ENCODE assay signal across 10 cellular contexts in genomic region chr11:10490032-10490397, GRCh38. TPM values are rescaled to one million over a fixed set of nuclear protein-coding genes. Genes with fewer than 3 reads are reported as not detected.
A peak's percentile ranks its signal among the peaks of the same experiment; 100 is the strongest.
DNase-seq lines count a peak whose midpoint lies in the region; ATAC-seq and TF ChIP-seq lines count a peak whose summit lies in the region.
"Had no signal": no experiment of that assay in that cellular context is flagged by ENCODE, and none has a peak within 500 bp of the region (broad histone marks: within the 10 kb centered on the region; RNA-seq: fewer than 3 reads in every experiment).

No MANE protein-coding gene starts in this region.

- H3K27me3 Mint-ChIP-seq in activated naive CD8-positive, alpha-beta T cell: no peaks in the 10 kb centered on the region
- no peaks in the 10 kb centered on the region for H3K27me3 Mint-ChIP-seq in stimulated activated naive CD8-positive, alpha-beta T cell treated with anti-CD3 and anti-CD28 coated beads, Interleukin-15, Interleukin-2, amounts not matched to agents 100 ng/mL and 50 ng/mL, for 24 hours

- peaks cover 12% of the 10 kb centered on the region for H3K36me3 Mint-ChIP-seq in activated naive CD8-positive, alpha-beta T cell
- peaks cover 51% of the 10 kb centered on the region for H3K36me3 Mint-ChIP-seq in stimulated activated naive CD8-positive, alpha-beta T cell treated with anti-CD3 and anti-CD28 coated beads, Interleukin-15, Interleukin-2, amounts not matched to agents 100 ng/mL and 50 ng/mL, for 24 hours (ENCODE audit: low read depth)

- no peaks in the 10 kb centered on the region for H3K36me3 ChIP-seq in prostate gland

- H3K27me3 ChIP-seq in layer of hippocampus (ENCODE audit: control insufficient read depth, insufficient read depth, low read length): no peaks in the 10 kb centered on the region
- no peaks in the 10 kb centered on the region for H3K27me3 ChIP-seq in prostate gland (replicated peaks; ENCODE audit: insufficient read depth)

- H3K4me3 Mint-ChIP-seq in activated naive CD8-positive, alpha-beta T cell: no peak overlapping the region
- no peak overlapping the region for H3K4me3 Mint-ChIP-seq in stimulated activated naive CD8-positive, alpha-beta T cell treated with anti-CD3 and anti-CD28 coated beads, Interleukin-15, Interleukin-2, amounts not matched to agents 100 ng/mL and 50 ng/mL, for 24 hours

- TF ChIP-seq POLR2A in prostate gland (IDR thresholded peaks at IDR 0.05): no peak

- ATAC-seq in HG02798 (IDR thresholded peaks at IDR 0.05; ENCODE audit: poor library complexity, unreplicated experiment): peak; percentile 29
- ATAC-seq in HG03095 (IDR thresholded peaks at IDR 0.05; ENCODE audit: unreplicated experiment): no peak

- H3K9me3 ChIP-seq in prostate gland: no peaks in the 10 kb centered on the region

- in situ Hi-C loops in GM13977 (cut with MboI; ENCODE audit: low pct_unique_long_range_greater_than_20kb, low sequenced_read_pairs, unreplicated experiment): no loop called here

- no peak overlapping the region for H3K4me3 ChIP-seq in prostate gland

- 94% methylated on average over 5 of the region's 5 CpGs for WGBS in prostate gland

- intact Hi-C loops in prostate gland (cut with DNase I): loop anchor here (5.0 kb wide), 1 partner anchor 33 kb away; the partner anchor contains the start of gene AMPD3

- H3K9me3 Mint-ChIP-seq in activated naive CD8-positive, alpha-beta T cell (ENCODE audit: low read depth): no peaks in the 10 kb centered on the region
- H3K9me3 Mint-ChIP-seq in stimulated activated naive CD8-positive, alpha-beta T cell treated with anti-CD3 and anti-CD28 coated beads, Interleukin-15, Interleukin-2, amounts not matched to agents 100 ng/mL and 50 ng/mL, for 24 hours: no peaks in the 10 kb centered on the region

- H3K27ac ChIP-seq in layer of hippocampus (ENCODE audit: low read depth, low read length) (peak overlapping the region; percentile 97), prostate gland (no peak overlapping the region)
- H3K27ac ChIP-seq: VCaP had no signal

- TF ChIP-seq CTCF in GM13977 (IDR thresholded peaks at IDR 0.05; ENCODE audit: extremely low read depth, insufficient read depth, missing control alignments) (no peak), prostate gland (IDR thresholded peaks at IDR 0.05) (no peak)

- no peaks in the 10 kb centered on the region for H3K4me1 ChIP-seq in prostate gland (replicated peaks)

- H3K27ac Mint-ChIP-seq in activated naive CD8-positive, alpha-beta T cell: peak overlapping the region; percentile 78
- peak overlapping the region; percentile 86 for H3K27ac Mint-ChIP-seq in stimulated activated naive CD8-positive, alpha-beta T cell treated with anti-CD3 and anti-CD28 coated beads, Interleukin-15, Interleukin-2, amounts not matched to agents 100 ng/mL and 50 ng/mL, for 24 hours

- peaks cover 13% of the 10 kb centered on the region for H3K4me1 Mint-ChIP-seq in activated naive CD8-positive, alpha-beta T cell (ENCODE audit: low read depth)
- H3K4me1 Mint-ChIP-seq in stimulated activated naive CD8-positive, alpha-beta T cell treated with anti-CD3 and anti-CD28 coated beads, Interleukin-15, Interleukin-2, amounts not matched to agents 100 ng/mL and 50 ng/mL, for 24 hours (ENCODE audit: low read depth): peaks cover 27% of the 10 kb centered on the region

- DNase-seq in cerebellum (ENCODE audit: low spot score) (no peak), GM13977 (ENCODE audit: low spot score) (no peak), prostate gland (ENCODE audit: low spot score) (no peak)
- DNase-seq: Kasumi-1 had no signal

RNA-seq across cellular contexts. Expression of gene AMPD3, which starts 35.0 kb away (rescaled TPM):
- total RNA-seq in cerebellum: 2.3 TPM
- 10 to 100 TPM; 20.0 to 22.1 TPM for total RNA-seq in prostate gland

RNA-seq across cellular contexts. Expression of gene RNF141, which starts 51.0 kb away (rescaled TPM):
- total RNA-seq in cerebellum: 50.4 TPM
- total RNA-seq in prostate gland: 10 to 100 TPM; 52.9 to 66.2 TPM
